Comparison of ENCODE assay signal across 8 cellular contexts in the genomic region with DNA sequence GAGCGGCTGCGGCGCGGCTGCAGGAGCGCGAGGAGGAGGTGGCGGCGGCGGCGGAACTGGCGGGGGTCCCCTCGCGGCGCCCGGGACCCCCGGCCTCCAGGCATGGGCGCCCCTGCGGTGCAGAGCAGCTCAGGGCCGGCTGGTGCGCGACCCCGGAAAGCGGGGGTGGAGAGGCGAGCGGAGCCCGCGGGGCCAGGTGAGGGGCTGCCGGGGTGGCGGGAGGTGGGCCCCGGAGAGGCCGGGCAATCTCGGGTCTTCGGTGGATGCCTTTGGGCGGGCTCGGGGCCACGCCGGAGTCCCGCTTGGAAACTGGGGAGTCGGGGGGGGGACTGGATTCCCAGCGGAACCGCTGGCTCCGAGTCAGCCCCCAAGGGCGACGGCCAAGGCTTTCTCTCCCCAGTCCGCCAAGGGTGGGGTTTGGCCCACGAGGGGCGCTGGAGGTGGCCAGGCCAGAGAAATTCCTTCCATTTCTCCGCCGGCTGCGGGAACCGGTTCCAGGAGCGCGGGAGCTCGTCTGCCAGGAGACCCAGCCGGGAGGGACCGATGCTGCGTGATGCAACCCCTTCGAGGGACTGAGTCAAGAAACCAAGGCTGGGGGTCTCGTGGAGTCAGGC. TPM values are rescaled to one million over a fixed set of nuclear protein-coding genes. Genes with fewer than 3 reads are reported as not detected.
A peak's percentile ranks its signal among the peaks of the same experiment; 100 is the strongest.
DNase-seq lines count a peak whose midpoint lies in the region; ATAC-seq and TF ChIP-seq lines count a peak whose summit lies in the region.

No MANE protein-coding gene starts in this region.

- peak in 1 of 2 donors; percentile 5 for ATAC-seq in left cardiac atrium

- CTCF ChIA-PET in activated CD4-positive, alpha-beta memory T cell treated with anti-CD3 and anti-CD28 coated beads for 36 hours (lab: Charles Lee): interaction anchor here (1.0 to 15.8 kb wide), 4 partner anchors 11 to 45 kb away, joined by 3 to 261 read pairs (median 8); a partner anchor contains a TSS

- POLR2A ChIA-PET in activated CD4-positive, alpha-beta memory T cell treated with anti-CD3 and anti-CD28 coated beads for 36 hours (lab: Charles Lee): interaction anchor here (0.6 to 3.9 kb wide), 4 partner anchors 14 to 651 kb away, joined by 3 to 26 read pairs (median 6); a partner anchor contains a TSS

- peak overlapping the region; percentile 70 for H3K4me3 Mint-ChIP-seq in activated CD4-positive, alpha-beta memory T cell treated with anti-CD3 and anti-CD28 coated beads for 36 hours

- intact Hi-C loops in activated CD4-positive, alpha-beta memory T cell treated with anti-CD3 and anti-CD28 coated beads for 36 hours (cut with micrococcal nuclease): loop anchor here (1.0 kb wide), 2 partner anchors 12 to 14 kb away; a partner anchor contains a TSS
- intact Hi-C loops in left cardiac atrium (cut with DNase I): no loop called here

- H3K9me3 Mint-ChIP-seq in activated CD4-positive, alpha-beta memory T cell treated with anti-CD3 and anti-CD28 coated beads for 36 hours: no peaks in the 10 kb centered on the region

- H3K4me1 Mint-ChIP-seq in activated CD4-positive, alpha-beta memory T cell treated with anti-CD3 and anti-CD28 coated beads for 36 hours (ENCODE audit: low read depth): peaks cover 62% of the 10 kb centered on the region

- TF ChIP-seq CTCF in retinal pigment epithelial cell (conservative IDR thresholded peaks at IDR 0.05; ENCODE audit: low read depth, low read length): peak; percentile 13

- H3K36me3 Mint-ChIP-seq in activated CD4-positive, alpha-beta memory T cell treated with anti-CD3 and anti-CD28 coated beads for 36 hours: peaks cover 1% of the 10 kb centered on the region

- DNase-seq in stimulated activated CD4-positive, alpha-beta T cell treated with anti-CD3 and anti-CD28 coated beads, Interleukin-15, amount 100 ng/mL, for 24 hours: peak; percentile 30
- no peak for DNase-seq in stimulated activated CD4-positive, alpha-beta T cell treated with anti-CD3 and anti-CD28 coated beads, Interleukin-4, amount 100 ng/mL, for 24 hours
- peak; percentile 24 for DNase-seq in activated CD4-positive, alpha-beta memory T cell treated with anti-CD3 and anti-CD28 coated beads for 36 hours
- peak; percentile 79 for DNase-seq in left cardiac atrium
- DNase-seq in retinal pigment epithelial cell (ENCODE audit: low read depth): no peak
- no peak for DNase-seq in MV-4-11 (lab: John Stamatoyannopoulos, UW)
- DNase-seq in stimulated activated CD4-positive, alpha-beta T cell treated with anti-CD3 and anti-CD28 coated beads, Interleukin-1b, Interleukin-23, amount 100 ng/mL, for 48 hours: no peak
- DNase-seq in NOMO-1 treated with dmso at 0.1 percent for 144 hours (lab: John Stamatoyannopoulos, UW; ENCODE audit: unreplicated experiment): no peak

- no peak overlapping the region for H3K27ac Mint-ChIP-seq in activated CD4-positive, alpha-beta memory T cell treated with anti-CD3 and anti-CD28 coated beads for 36 hours

- H3K4me3 ChIP-seq in retinal pigment epithelial cell (ENCODE audit: low read length): peak overlapping the region; percentile 76

- no peaks in the 10 kb centered on the region for H3K27me3 Mint-ChIP-seq in activated CD4-positive, alpha-beta memory T cell treated with anti-CD3 and anti-CD28 coated beads for 36 hours

RNA-seq across cellular contexts. Expression of a gene that starts 13.9 kb away (rescaled TPM):
- total RNA-seq in activated CD4-positive, alpha-beta memory T cell treated with anti-CD3 and anti-CD28 coated beads for 36 hours: 10 to 100 TPM; 64.2 to 68.2 TPM
- 100 to 1,000 TPM in 1 of 2 donors, 10 to 100 TPM in 1; 85.6 to 172 TPM for total RNA-seq in left cardiac atrium

RNA-seq across cellular contexts. Expression of a gene that starts 30.6 kb away (rescaled TPM):
- 10 to 100 TPM; 15.1 to 18.7 TPM for total RNA-seq in activated CD4-positive, alpha-beta memory T cell treated with anti-CD3 and anti-CD28 coated beads for 36 hours
- 10 to 100 TPM; 25.3 to 44.0 TPM for total RNA-seq in left cardiac atrium

RNA-seq across cellular contexts. Expression of a gene that starts 32.4 kb away (rescaled TPM):
- total RNA-seq in activated CD4-positive, alpha-beta memory T cell treated with anti-CD3 and anti-CD28 coated beads for 36 hours: 10 to 100 TPM; 35.7 to 38.0 TPM
- total RNA-seq in left cardiac atrium: 10 to 100 TPM; 25.2 to 28.7 TPM

RNA-seq across cellular contexts. Expression of a gene that starts 42.1 kb away (rescaled TPM):
- total RNA-seq in activated CD4-positive, alpha-beta memory T cell treated with anti-CD3 and anti-CD28 coated beads for 36 hours: not detected
- under 1 TPM in 1 of 2 donors, not detected in 1; 0.27 TPM for total RNA-seq in left cardiac atrium

Comparison
In these comparisons a context has a peak if more than half of its experiments do, and no peak if none do; other contexts are left out.
1. DNase-seq: peak in stimulated activated CD4-positive, alpha-beta T cell treated with anti-CD3 and anti-CD28 coated beads, Interleukin-15, amount 100 ng/mL, for 24 hours (single experiment), activated CD4-positive, alpha-beta memory T cell treated with anti-CD3 and anti-CD28 coated beads for 36 hours (single experiment) and left cardiac atrium (single experiment); none in stimulated activated CD4-positive, alpha-beta T cell treated with anti-CD3 and anti-CD28 coated beads, Interleukin-4, amount 100 ng/mL, for 24 hours (single experiment), retinal pigment epithelial cell (single experiment), MV-4-11 (single experiment), stimulated activated CD4-positive, alpha-beta T cell treated with anti-CD3 and anti-CD28 coated beads, Interleukin-1b, Interleukin-23, amount 100 ng/mL, for 48 hours (single experiment) and NOMO-1 treated with dmso at 0.1 percent for 144 hours (single experiment).